Comparison of ENCODE assay signal across 2 cellular contexts in genomic region chr1:211359876-211360275, GRCh38.
TF ChIP-seq lines count a peak whose summit lies in the region.

No MANE protein-coding gene starts in this region.

TF ChIP-seq in endothelial cell of umbilical vein, 7 proteins besides CTCF, POLR2A, EP300 and RAD21:
- no peak for TF ChIP-seq MYC (IDR thresholded peaks at IDR 0.05; ENCODE audit: low read depth, low read length)
- TF ChIP-seq JUN (IDR thresholded peaks at IDR 0.05; ENCODE audit: borderline replicate concordance, insufficient read depth, insufficient read length, low read depth), result no peak
- no peak for TF ChIP-seq FOS (IDR thresholded peaks at IDR 0.05; ENCODE audit: borderline replicate concordance, insufficient read depth, low read length)
- TF ChIP-seq POLR2AphosphoS5 (IDR thresholded peaks at IDR 0.05; ENCODE audit: insufficient read depth, low read depth, low read length), result no peak
- no peak for TF ChIP-seq EZH2 (IDR thresholded peaks at IDR 0.05; ENCODE audit: borderline replicate concordance, low read depth, low read length, severe bottlenecking)
- no peak for TF ChIP-seq GATA2 (IDR thresholded peaks at IDR 0.05; ENCODE audit: insufficient read depth, insufficient read length, low read depth, low read length)
- no peak for TF ChIP-seq MAX (IDR thresholded peaks at IDR 0.05; ENCODE audit: insufficient read depth, insufficient read length)

TF ChIP-seq in SK-N-SH treated with all-trans-retinoic acid at 6 μM for 48 hours, 23 proteins besides CTCF, POLR2A, EP300 and RAD21:
- no peak for TF ChIP-seq PATZ1 (CRISPR knock-in tag; IDR thresholded peaks at IDR 0.05; ENCODE audit: borderline replicate concordance)
- TF ChIP-seq TCF4 (CRISPR knock-in tag; IDR thresholded peaks at IDR 0.05; ENCODE audit: borderline replicate concordance), result no peak
- TF ChIP-seq OSR1 (CRISPR knock-in tag; IDR thresholded peaks at IDR 0.05), result no peak
- no peak for TF ChIP-seq ZNF8 (CRISPR knock-in tag; IDR thresholded peaks at IDR 0.05)
- no peak for TF ChIP-seq RARB (CRISPR knock-in tag; IDR thresholded peaks at IDR 0.05)
- no peak for TF ChIP-seq CSRNP3 (CRISPR knock-in tag; IDR thresholded peaks at IDR 0.05)
- TF ChIP-seq ZNF70 (CRISPR knock-in tag; IDR thresholded peaks at IDR 0.05), result no peak
- TF ChIP-seq PPARA (CRISPR knock-in tag; IDR thresholded peaks at IDR 0.05; ENCODE audit: borderline replicate concordance), result no peak
- TF ChIP-seq GLIS3 (CRISPR knock-in tag; IDR thresholded peaks at IDR 0.05), result no peak
- TF ChIP-seq ISL1 (CRISPR knock-in tag; IDR thresholded peaks at IDR 0.05), result no peak
- TF ChIP-seq BACH2 (CRISPR knock-in tag; IDR thresholded peaks at IDR 0.05; ENCODE audit: borderline replicate concordance), result no peak
- TF ChIP-seq ARNTL (CRISPR knock-in tag; IDR thresholded peaks at IDR 0.05; ENCODE audit: borderline replicate concordance, low read depth), result no peak
- TF ChIP-seq ZFP30 (CRISPR knock-in tag; IDR thresholded peaks at IDR 0.05), result no peak
- no peak for TF ChIP-seq ZFP3 (CRISPR knock-in tag; IDR thresholded peaks at IDR 0.05)
- no peak for TF ChIP-seq ZNF565 (CRISPR knock-in tag; conservative IDR thresholded peaks at IDR 0.05; ENCODE audit: low read depth)
- no peak for TF ChIP-seq TOX (CRISPR knock-in tag; IDR thresholded peaks at IDR 0.05; ENCODE audit: borderline replicate concordance)
